In the genomic region with DNA sequence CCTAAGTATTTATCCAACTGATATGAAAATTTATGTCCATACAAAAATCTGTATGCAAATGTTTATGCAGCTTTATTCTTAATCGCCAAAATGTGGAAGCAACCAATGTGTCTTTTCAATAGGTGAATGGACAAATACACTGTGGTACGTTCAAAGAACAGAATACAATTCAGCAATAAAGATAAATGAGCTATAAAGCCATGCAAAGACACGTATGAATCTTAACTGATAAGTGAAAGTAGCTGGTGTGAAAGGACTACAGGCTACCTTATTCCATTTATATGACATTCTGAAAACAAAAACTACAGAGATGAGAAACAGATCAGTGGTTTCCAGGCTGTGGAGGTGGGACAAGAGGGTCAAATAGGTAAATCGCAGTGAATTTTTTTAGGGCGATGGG, we compare ENCODE assay signal across 25 cellular contexts.
"Had no signal": no experiment of that assay in that cellular context is flagged by ENCODE, and none has a peak within 500 bp of the region (broad histone marks: within the 10 kb centered on the region; RNA-seq: fewer than 3 reads in every experiment).

No MANE protein-coding gene starts in this region.

- H3K9me3 ChIP-seq: lower lobe of right lung, pancreas, suprapubic skin, thyroid gland had no signal

- FAIRE-seq: endometrium, frontal cortex, pancreas, urothelium cell line had no signal

- H3K36me3 ChIP-seq: heart left ventricle, left ventricle myocardium inferior, lower lobe of right lung, pancreas, suprapubic skin, thyroid gland had no signal

- H3K4me3 Mint-ChIP-seq: memory B cell, mesothelial cell of epicardium, nephron, type B pancreatic cell had no signal

- H3K27me3 ChIP-seq: dorsolateral prefrontal cortex, heart left ventricle, pancreas, suprapubic skin, thyroid gland had no signal

- ATAC-seq: esophagus mucosa; heart left ventricle; lower lobe of right lung; pancreas; right cardiac atrium; stimulated activated naive CD8-positive, alpha-beta T cell treated with anti-CD3 and anti-CD28 coated beads, Interleukin-15, Interleukin-2, amounts not matched to agents 100 U/mL and 50 U/mL, for 24 hours had no signal

- H3K27me3 Mint-ChIP-seq: memory B cell, progenitor cell of endocrine pancreas, type B pancreatic cell had no signal

- DNase-seq: cortex of kidney; dorsolateral prefrontal cortex; effector CD8-positive, alpha-beta T cell; heart left ventricle; hypothalamus; islet precursor cell; left ventricle myocardium inferior; lower lobe of right lung; occipital lobe; pancreas; right cardiac atrium; stimulated activated CD4-positive, alpha-beta T cell treated with anti-CD3 and anti-CD28 coated beads, Interleukin-2, amount 100 ng/mL, for 48 hours; stimulated activated naive CD8-positive, alpha-beta T cell treated with anti-CD3 and anti-CD28 coated beads, Interleukin-15, Interleukin-2, amounts not matched to agents 100 U/mL and 50 U/mL, for 24 hours; thyroid gland had no signal

- H3K27ac ChIP-seq: dorsolateral prefrontal cortex, heart left ventricle, left ventricle myocardium inferior, lower lobe of right lung, pancreas, suprapubic skin, thyroid gland had no signal

- H3K4me3 ChIP-seq: dorsolateral prefrontal cortex, heart left ventricle, left ventricle myocardium inferior, lower lobe of right lung, pancreas, smooth muscle cell, suprapubic skin, thyroid gland had no signal

- H3K27ac Mint-ChIP-seq: memory B cell, mesothelial cell of epicardium, nephron, progenitor cell of endocrine pancreas, type B pancreatic cell had no signal

- H3K36me3 Mint-ChIP-seq: type B pancreatic cell had no signal

- H3K4me1 Mint-ChIP-seq: memory B cell, mesothelial cell of epicardium, nephron had no signal

- H3K4me1 ChIP-seq: heart left ventricle, left ventricle myocardium inferior, lower lobe of right lung, suprapubic skin, thyroid gland had no signal
